Comparison of ENCODE assay signal across 1 cellular context in genomic region chr5:150448960-150449490, GRCh38.
TF ChIP-seq lines count a peak whose summit lies in the region.

No MANE protein-coding gene starts in this region.

TF ChIP-seq in HCT116, 20 proteins besides CTCF, POLR2A, EP300 and RAD21 (continued from another document):
- no peak for TF ChIP-seq REST (IDR thresholded peaks at IDR 0.05; ENCODE audit: low read depth)
- no peak for TF ChIP-seq EGR1 (IDR thresholded peaks at IDR 0.05; ENCODE audit: low read depth)
- TF ChIP-seq EZH2phosphoT487 (IDR thresholded peaks at IDR 0.05; ENCODE audit: borderline replicate concordance): no peak
- no peak for TF ChIP-seq FOSL1 (IDR thresholded peaks at IDR 0.05; ENCODE audit: low read depth)
- TF ChIP-seq SP1 (IDR thresholded peaks at IDR 0.05; ENCODE audit: low read depth): no peak
- TF ChIP-seq TCF7L2 (IDR thresholded peaks at IDR 0.05; ENCODE audit: borderline replicate concordance, extremely low read depth, insufficient read depth, insufficient read length): no peak
- no peak for TF ChIP-seq ZBTB33 (IDR thresholded peaks at IDR 0.05; ENCODE audit: extremely low read depth, insufficient replicate concordance, low read length)
- TF ChIP-seq ZNF274 (IDR thresholded peaks at IDR 0.05; ENCODE audit: low read depth, low read length): no peak
- no peak for TF ChIP-seq ATF3 (IDR thresholded peaks at IDR 0.05)
- TF ChIP-seq POLR2AphosphoS5 (IDR thresholded peaks at IDR 0.05; ENCODE audit: low read depth, low read length): no peak
- TF ChIP-seq ELF1 (IDR thresholded peaks at IDR 0.05; ENCODE audit: borderline replicate concordance, low read depth): no peak
